ENCODE assay signal across 8 cellular contexts in genomic region chr1:42941640-42942330, GRCh38. TPM values are rescaled to one million over a fixed set of nuclear protein-coding genes. Genes with fewer than 3 reads are reported as not detected.
DNase-seq lines count a peak whose midpoint lies in the region; ATAC-seq and TF ChIP-seq lines count a peak whose summit lies in the region.

No MANE protein-coding gene starts in this region.

- H3K9me3 Mint-ChIP-seq in memory B cell, result no peaks in the 10 kb centered on the region

- peaks cover 74% of the 10 kb centered on the region for H3K4me1 Mint-ChIP-seq in memory B cell

- H3K4me3 Mint-ChIP-seq in memory B cell, result peak overlapping the region; percentile 70

- H3K36me3 Mint-ChIP-seq in memory B cell, result peaks cover 45% of the 10 kb centered on the region

- peak; percentile 2; the same call in 2 of the 3 replicates for ATAC-seq in RWPE2 (ENCODE audit: low read depth)
- no peak for ATAC-seq in memory B cell (ENCODE audit: low read depth)
- ATAC-seq in HG02970 (IDR thresholded peaks at IDR 0.05; ENCODE audit: low FRiP score, unreplicated experiment), result no peak

- H3K4me3 ChIP-seq in RWPE2 (ENCODE audit: severe bottlenecking) (no peak overlapping the region), colonic mucosa (no peak overlapping the region), thyroid gland (replicated peaks in 1 of 3) (no peak overlapping the region)

- intact Hi-C loops in colonic mucosa (cut with DNase I), result no loop called here
- intact Hi-C loops in thyroid gland (cut with DNase I), result no loop called here

- H3K4me1 ChIP-seq in RWPE2 (ENCODE audit: insufficient read depth, poor library complexity, severe bottlenecking) (peaks cover 95% of the 10 kb centered on the region), colonic mucosa (peaks cover 78% of the 10 kb centered on the region), thyroid gland (peaks cover 82 to 93% of the 10 kb centered on the region in 2 donors)

- H3K36me3 ChIP-seq in RWPE2 (ENCODE audit: low read depth) (peaks cover 83% of the 10 kb centered on the region), colonic mucosa (no peaks in the 10 kb centered on the region), thyroid gland (no peaks in the 10 kb centered on the region)

- peak overlapping the region; percentile 40 to 86 for H3K9ac ChIP-seq in colonic mucosa (ENCODE audit: low read depth in 2 of 2, low read length in 2 of 2)

- H3K27me3 Mint-ChIP-seq in memory B cell, result no peaks in the 10 kb centered on the region

- WGBS in thyroid gland, 2 donors, result 53 to 54% methylated on average over 7 to 9 of the region's 9 CpGs

- peak overlapping the region; percentile 99 for H3K27ac ChIP-seq in RWPE2 (ENCODE audit: poor library complexity, severe bottlenecking)
- peak overlapping the region; percentile 57 for H3K27ac ChIP-seq in colonic mucosa
- peak overlapping the region; percentile 83 to 95 (median 86) for H3K27ac ChIP-seq in thyroid gland

- H3K27me3 ChIP-seq in RWPE2 (ENCODE audit: insufficient read depth, poor library complexity, severe bottlenecking) (no peaks in the 10 kb centered on the region), colonic mucosa (no peaks in the 10 kb centered on the region), thyroid gland (no peaks in the 10 kb centered on the region)

- H3K27ac Mint-ChIP-seq in memory B cell, result peak overlapping the region; percentile 84

- peak; percentile 71 for DNase-seq in DMS53 (lab: John Stamatoyannopoulos, UW)
- DNase-seq in DMS53 treated with DMSO at 0.1 percent for 48 hours (lab: John Stamatoyannopoulos, UW; ENCODE audit: unreplicated experiment), result no peak
- DNase-seq in RWPE2 (ENCODE audit: low spot score), result no peak
- peak; percentile 89 for DNase-seq in colonic mucosa
- DNase-seq in memory B cell (ENCODE audit: low spot score in 2 of 2), result no peak
- peak; percentile 97 for DNase-seq in thyroid gland
- DNase-seq in GM19240 (ENCODE audit: insufficient read length, low spot score), result no peak

- no peak for TF ChIP-seq POLR2A in thyroid gland (IDR thresholded peaks at IDR 0.05)

- no peaks in the 10 kb centered on the region for H3K9me3 ChIP-seq in RWPE2 (ENCODE audit: severe bottlenecking)
- no peaks in the 10 kb centered on the region for H3K9me3 ChIP-seq in colonic mucosa
- no peaks in the 10 kb centered on the region for H3K9me3 ChIP-seq in thyroid gland

- TF ChIP-seq CTCF in RWPE2 (IDR thresholded peaks at IDR 0.05; ENCODE audit: poor library complexity, severe bottlenecking) (no peak), colonic mucosa (IDR thresholded peaks at IDR 0.05) (no peak), thyroid gland (IDR thresholded peaks at IDR 0.05) (no peak)

RNA-seq across cellular contexts. Expression of gene SLC2A1, which starts 16.9 kb away (rescaled TPM):
- total RNA-seq in colonic mucosa (100 to 1,000 TPM in 1 of 2 donors, 10 to 100 TPM in 1; 71.6 to 150 TPM), thyroid gland (100 to 1,000 TPM in 2 of 4 donors, 10 to 100 TPM in 2; 15.0 to 208 (median 91.4) TPM)

Comparison
In these comparisons a context has a peak if more than half of its experiments do, and no peak if none do; other contexts are left out.
1. DNase-seq: peak in DMS53 (single experiment), colonic mucosa (single experiment) and thyroid gland (2 of 2); none in DMS53 treated with DMSO at 0.1 percent for 48 hours (single experiment), RWPE2 (single experiment), memory B cell (0 of 2) and GM19240 (single experiment).
2. Peak in every context shown above with its lines, with median percentiles within 50 percentile points of each other: H3K27ac ChIP-seq.